In the genomic region with DNA sequence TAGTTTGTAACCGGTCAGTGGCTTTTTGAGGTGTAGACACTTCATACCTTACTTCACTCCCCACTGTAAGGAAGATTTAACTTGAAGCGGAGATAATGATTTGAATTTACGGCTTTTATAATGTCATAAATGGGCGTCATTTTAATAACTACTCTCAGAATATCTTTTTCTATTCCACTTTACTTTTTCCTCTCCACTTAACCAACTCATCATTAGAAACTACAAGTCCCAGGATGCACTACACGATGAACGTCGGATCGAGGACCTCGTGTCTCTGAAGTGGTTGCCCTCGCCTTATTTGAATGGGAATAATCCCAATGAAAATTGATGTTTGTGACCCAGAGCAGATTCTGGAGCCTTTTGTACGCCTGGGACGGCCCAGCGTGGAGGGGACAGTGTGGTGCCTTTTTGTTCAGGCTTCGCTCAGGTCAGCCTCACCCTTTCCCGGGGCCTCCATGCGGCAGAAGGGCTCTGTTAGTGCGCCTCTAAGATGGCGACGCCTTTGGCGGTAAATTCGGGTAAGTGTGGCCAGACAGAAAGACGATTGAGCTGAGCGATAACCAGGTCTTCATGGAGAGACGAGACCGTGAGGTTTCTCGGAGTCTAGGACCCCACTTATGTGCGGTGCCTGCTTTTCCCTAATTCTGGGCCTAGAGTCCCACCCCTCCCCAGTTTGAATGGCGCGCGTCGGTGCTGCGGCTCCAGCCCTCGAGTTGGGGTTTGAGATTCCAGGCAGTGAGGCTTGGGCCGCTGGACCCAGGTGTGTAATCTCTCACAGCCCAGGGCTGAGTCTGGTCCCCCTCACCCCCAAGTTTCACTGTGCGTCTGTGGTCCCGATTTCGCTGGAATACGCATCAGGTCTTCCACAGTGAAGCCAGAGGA, we compare ENCODE assay signal across 1 cellular context.
TF ChIP-seq lines count a peak whose summit lies in the region.

Gene NUP205, plus strand, starts transcription at position 463 of the 882 bp plus-strand sequence. Its CDS starts 28 bp downstream, at position 491.

TF ChIP-seq in HepG2, 621 proteins besides CTCF, POLR2A, EP300 and RAD21 (continued from another document and continues in another):
- TF ChIP-seq, protein P1, sequence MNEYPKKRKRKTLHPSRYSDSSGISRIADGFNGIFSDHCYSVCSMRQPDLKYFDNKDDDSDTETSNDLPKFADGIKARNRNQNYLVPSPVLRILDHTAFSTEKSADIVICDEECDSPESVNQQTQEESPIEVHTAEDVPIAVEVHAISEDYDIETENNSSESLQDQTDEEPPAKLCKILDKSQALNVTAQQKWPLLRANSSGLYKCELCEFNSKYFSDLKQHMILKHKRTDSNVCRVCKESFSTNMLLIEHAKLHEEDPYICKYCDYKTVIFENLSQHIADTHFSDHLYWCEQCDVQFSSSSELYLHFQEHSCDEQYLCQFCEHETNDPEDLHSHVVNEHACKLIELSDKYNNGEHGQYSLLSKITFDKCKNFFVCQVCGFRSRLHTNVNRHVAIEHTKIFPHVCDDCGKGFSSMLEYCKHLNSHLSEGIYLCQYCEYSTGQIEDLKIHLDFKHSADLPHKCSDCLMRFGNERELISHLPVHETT (CRISPR knock-in tag; conservative IDR thresholded peaks at IDR 0.05) = 0 out of 2 replicates have a peak, but pooled peaks have one; percentile 64
- TF ChIP-seq BHLHE40 (IDR thresholded peaks at IDR 0.05; ENCODE audit: low read length) (no peak), TGIF2 (CRISPR knock-in tag; IDR thresholded peaks at IDR 0.05) (peak; percentile 92), ZNF143 (CRISPR knock-in tag; IDR thresholded peaks at IDR 0.05) (peak; percentile 96), YY1 (IDR thresholded peaks at IDR 0.05; ENCODE audit: insufficient read depth, insufficient replicate concordance, low read depth, low read length) (peak; percentile 95), ZNF598 (CRISPR knock-in tag; IDR thresholded peaks at IDR 0.05; ENCODE audit: borderline replicate concordance) (peak; percentile 88; the same call in 1 of the 2 replicates), TMF1 (CRISPR knock-in tag; IDR thresholded peaks at IDR 0.05; ENCODE audit: low read depth) (peak; percentile 40; the same call in 1 of the 2 replicates), AHR (CRISPR knock-in tag; IDR thresholded peaks at IDR 0.05) (peak; percentile 81), SMAD1 (CRISPR knock-in tag; IDR thresholded peaks at IDR 0.05; ENCODE audit: borderline replicate concordance, low read depth) (no peak), ZNF207 (IDR thresholded peaks at IDR 0.05; ENCODE audit: borderline replicate concordance) (no peak), SRSF1 (optimal IDR thresholded peaks at IDR 0.05; ENCODE audit: low read depth, low read length) (no peak), ZSCAN22 (CRISPR knock-in tag; IDR thresholded peaks at IDR 0.05) (0 out of 2 replicates have a peak, but pooled peaks have one; percentile 46), ZNF782 (CRISPR knock-in tag; IDR thresholded peaks at IDR 0.05; ENCODE audit: borderline replicate concordance) (no peak; the same call in 1 of the 2 replicates), EZH2 (conservative IDR thresholded peaks at IDR 0.05; ENCODE audit: low read depth, low read length) (no peak), GABPB1 (CRISPR knock-in tag; IDR thresholded peaks at IDR 0.05) (peak; percentile 59), IKZF1 (IDR thresholded peaks at IDR 0.05) (no peak), ZKSCAN8 (CRISPR knock-in tag; IDR thresholded peaks at IDR 0.05; ENCODE audit: borderline replicate concordance) (peak; percentile 49; the same call in 1 of the 2 replicates), SP1 (IDR thresholded peaks at IDR 0.05) (no peak), SP1 (CRISPR knock-in tag; IDR thresholded peaks at IDR 0.05) (no peak), FOXM1 (CRISPR knock-in tag; IDR thresholded peaks at IDR 0.05) (no peak), TERF1 (CRISPR knock-in tag; IDR thresholded peaks at IDR 0.05) (no peak), ZBTB21 (CRISPR knock-in tag; IDR thresholded peaks at IDR 0.05) (no peak), ZMAT3 (CRISPR knock-in tag; conservative IDR thresholded peaks at IDR 0.05) (peak; percentile 26; the same call in 1 of the 2 replicates), PAX8 (CRISPR knock-in tag; IDR thresholded peaks at IDR 0.05; ENCODE audit: borderline replicate concordance) (no peak), KDM1A (CRISPR knock-in tag; IDR thresholded peaks at IDR 0.05) (no peak), ZNF775 (CRISPR knock-in tag; IDR thresholded peaks at IDR 0.05; ENCODE audit: borderline replicate concordance) (no peak), RARA (CRISPR knock-in tag; IDR thresholded peaks at IDR 0.05) (0 out of 2 replicates have a peak, but pooled peaks have one; percentile 40), HOXA9 (CRISPR knock-in tag; IDR thresholded peaks at IDR 0.05; ENCODE audit: borderline replicate concordance) (0 out of 2 replicates have a peak, but pooled peaks have one; percentile 34), CSRNP1 (CRISPR knock-in tag; IDR thresholded peaks at IDR 0.05) (no peak; the same call in 1 of the 2 replicates), ZNF724P (CRISPR knock-in tag; IDR thresholded peaks at IDR 0.05; ENCODE audit: borderline replicate concordance) (no peak), ZNF510 (CRISPR knock-in tag; IDR thresholded peaks at IDR 0.05; ENCODE audit: low read depth) (peak; percentile 83), WIZ (CRISPR knock-in tag; IDR thresholded peaks at IDR 0.05) (no peak), ZNF768 (CRISPR knock-in tag; IDR thresholded peaks at IDR 0.05) (no peak), ERF (CRISPR knock-in tag; IDR thresholded peaks at IDR 0.05) (peak; percentile 52; the same call in 1 of the 2 replicates), SIX4 (CRISPR knock-in tag; IDR thresholded peaks at IDR 0.05) (no peak)
- TF ChIP-seq, protein P2, sequence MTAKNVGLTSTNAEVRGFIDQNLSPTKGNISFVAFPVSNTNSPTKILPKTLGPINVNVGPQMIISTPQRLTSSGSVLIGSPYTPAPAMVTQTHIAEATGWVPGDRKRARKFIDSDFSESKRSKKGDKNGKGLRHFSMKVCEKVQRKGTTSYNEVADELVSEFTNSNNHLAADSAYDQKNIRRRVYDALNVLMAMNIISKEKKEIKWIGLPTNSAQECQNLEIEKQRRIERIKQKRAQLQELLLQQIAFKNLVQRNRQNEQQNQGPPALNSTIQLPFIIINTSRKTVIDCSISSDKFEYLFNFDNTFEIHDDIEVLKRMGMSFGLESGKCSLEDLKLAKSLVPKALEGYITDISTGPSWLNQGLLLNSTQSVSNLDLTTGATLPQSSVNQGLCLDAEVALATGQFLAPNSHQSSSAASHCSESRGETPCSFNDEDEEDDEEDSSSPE (CRISPR knock-in tag; IDR thresholded peaks at IDR 0.05) = peak; percentile 95
- TF ChIP-seq, protein P3, sequence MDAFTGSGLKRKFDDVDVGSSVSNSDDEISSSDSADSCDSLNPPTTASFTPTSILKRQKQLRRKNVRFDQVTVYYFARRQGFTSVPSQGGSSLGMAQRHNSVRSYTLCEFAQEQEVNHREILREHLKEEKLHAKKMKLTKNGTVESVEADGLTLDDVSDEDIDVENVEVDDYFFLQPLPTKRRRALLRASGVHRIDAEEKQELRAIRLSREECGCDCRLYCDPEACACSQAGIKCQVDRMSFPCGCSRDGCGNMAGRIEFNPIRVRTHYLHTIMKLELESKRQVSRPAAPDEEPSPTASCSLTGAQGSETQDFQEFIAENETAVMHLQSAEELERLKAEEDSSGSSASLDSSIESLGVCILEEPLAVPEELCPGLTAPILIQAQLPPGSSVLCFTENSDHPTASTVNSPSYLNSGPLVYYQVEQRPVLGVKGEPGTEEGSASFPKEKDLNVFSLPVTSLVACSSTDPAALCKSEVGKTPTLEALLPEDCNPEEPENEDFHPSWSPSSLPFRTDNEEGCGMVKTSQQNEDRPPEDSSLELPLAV (CRISPR knock-in tag; conservative IDR thresholded peaks at IDR 0.05; ENCODE audit: low read depth) = no peak
- TF ChIP-seq, protein P4, sequence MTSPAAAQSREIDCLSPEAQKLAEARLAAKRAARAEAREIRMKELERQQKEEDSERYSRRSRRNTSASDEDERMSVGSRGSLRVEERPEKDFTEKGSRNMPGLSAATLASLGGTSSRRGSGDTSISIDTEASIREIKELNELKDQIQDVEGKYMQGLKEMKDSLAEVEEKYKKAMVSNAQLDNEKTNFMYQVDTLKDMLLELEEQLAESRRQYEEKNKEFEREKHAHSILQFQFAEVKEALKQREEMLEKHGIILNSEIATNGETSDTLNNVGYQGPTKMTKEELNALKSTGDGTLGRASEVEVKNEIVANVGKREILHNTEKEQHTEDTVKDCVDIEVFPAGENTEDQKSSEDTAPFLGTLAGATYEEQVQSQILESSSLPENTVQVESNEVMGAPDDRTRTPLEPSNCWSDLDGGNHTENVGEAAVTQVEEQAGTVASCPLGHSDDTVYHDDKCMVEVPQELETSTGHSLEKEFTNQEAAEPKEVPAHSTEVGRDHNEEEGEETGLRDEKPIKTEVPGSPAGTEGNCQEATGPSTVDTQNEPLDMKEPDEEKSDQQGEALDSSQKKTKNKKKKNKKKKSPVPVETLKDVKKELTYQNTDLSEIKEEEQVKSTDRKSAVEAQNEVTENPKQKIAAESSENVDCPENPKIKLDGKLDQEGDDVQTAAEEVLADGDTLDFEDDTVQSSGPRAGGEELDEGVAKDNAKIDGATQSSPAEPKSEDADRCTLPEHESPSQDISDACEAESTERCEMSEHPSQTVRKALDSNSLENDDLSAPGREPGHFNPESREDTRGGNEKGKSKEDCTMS (CRISPR knock-in tag; conservative IDR thresholded peaks at IDR 0.05) = 0 out of 2 replicates have a peak, but pooled peaks have one; percentile 20
- TF ChIP-seq, protein P5, sequence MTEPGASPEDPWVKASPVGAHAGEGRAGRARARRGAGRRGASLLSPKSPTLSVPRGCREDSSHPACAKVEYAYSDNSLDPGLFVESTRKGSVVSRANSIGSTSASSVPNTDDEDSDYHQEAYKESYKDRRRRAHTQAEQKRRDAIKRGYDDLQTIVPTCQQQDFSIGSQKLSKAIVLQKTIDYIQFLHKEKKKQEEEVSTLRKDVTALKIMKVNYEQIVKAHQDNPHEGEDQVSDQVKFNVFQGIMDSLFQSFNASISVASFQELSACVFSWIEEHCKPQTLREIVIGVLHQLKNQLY (CRISPR knock-in tag; IDR thresholded peaks at IDR 0.05) = no peak
- TF ChIP-seq, protein P6, sequence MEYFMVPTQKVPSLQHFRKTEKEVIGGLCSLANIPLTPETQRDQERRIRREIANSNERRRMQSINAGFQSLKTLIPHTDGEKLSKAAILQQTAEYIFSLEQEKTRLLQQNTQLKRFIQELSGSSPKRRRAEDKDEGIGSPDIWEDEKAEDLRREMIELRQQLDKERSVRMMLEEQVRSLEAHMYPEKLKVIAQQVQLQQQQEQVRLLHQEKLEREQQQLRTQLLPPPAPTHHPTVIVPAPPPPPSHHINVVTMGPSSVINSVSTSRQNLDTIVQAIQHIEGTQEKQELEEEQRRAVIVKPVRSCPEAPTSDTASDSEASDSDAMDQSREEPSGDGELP (IDR thresholded peaks at IDR 0.05; ENCODE audit: borderline replicate concordance, low read depth) = no peak
- TF ChIP-seq, protein P7, sequence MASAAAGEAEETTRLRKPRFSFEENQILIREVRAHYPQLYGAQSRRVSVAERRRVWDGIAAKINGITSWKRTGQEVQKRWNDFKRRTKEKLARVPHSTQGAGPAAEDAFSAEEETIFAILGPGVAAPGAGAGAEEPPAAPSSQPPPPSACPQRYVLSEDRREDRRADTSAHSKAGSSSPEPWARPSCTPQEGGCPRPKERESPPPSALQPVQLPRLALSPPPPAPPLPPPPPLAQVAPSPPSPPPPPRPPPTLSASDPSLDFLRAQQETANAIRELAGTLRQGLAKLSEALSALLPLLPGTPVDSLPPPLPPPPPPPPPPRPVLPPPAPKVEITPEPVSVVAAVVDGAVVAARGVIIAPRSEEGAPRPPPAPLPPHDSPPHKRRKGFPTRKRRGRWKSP (CRISPR knock-in tag; IDR thresholded peaks at IDR 0.05) = peak; percentile 81
- TF ChIP-seq, protein P8, sequence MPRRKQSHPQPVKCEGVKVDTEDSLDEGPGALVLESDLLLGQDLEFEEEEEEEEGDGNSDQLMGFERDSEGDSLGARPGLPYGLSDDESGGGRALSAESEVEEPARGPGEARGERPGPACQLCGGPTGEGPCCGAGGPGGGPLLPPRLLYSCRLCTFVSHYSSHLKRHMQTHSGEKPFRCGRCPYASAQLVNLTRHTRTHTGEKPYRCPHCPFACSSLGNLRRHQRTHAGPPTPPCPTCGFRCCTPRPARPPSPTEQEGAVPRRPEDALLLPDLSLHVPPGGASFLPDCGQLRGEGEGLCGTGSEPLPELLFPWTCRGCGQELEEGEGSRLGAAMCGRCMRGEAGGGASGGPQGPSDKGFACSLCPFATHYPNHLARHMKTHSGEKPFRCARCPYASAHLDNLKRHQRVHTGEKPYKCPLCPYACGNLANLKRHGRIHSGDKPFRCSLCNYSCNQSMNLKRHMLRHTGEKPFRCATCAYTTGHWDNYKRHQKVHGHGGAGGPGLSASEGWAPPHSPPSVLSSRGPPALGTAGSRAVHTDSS (CRISPR knock-in tag; conservative IDR thresholded peaks at IDR 0.05) = no peak
